ENCODE assay signal across 8 cellular contexts in genomic region chr2:204110250-204111183, GRCh38.
DNase-seq lines count a peak whose midpoint lies in the region; ATAC-seq and TF ChIP-seq lines count a peak whose summit lies in the region.

No MANE protein-coding gene starts in this region.

- intact Hi-C loops in Caco-2 (cut with micrococcal nuclease; ENCODE audit: unreplicated experiment), result no loop called here

- no peak overlapping the region for H3K4me3 Mint-ChIP-seq in Caco-2 (ENCODE audit: unreplicated experiment)

- peaks cover 4% of the 10 kb centered on the region for H3K27me3 Mint-ChIP-seq in Caco-2 (ENCODE audit: insufficient read depth, unreplicated experiment)

- CTCF ChIA-PET in Caco-2 (lab: Charles Lee), result no interaction called here

- no TSS peak for BruUV-seq in Caco-2 (replicated peaks; lab: Mats Ljungman, UMichigan)

- H3K9me3 ChIP-seq in Caco-2, result no peaks in the 10 kb centered on the region

- TF ChIP-seq CTCF in fibroblast of mammary gland (conservative IDR thresholded peaks at IDR 0.05; ENCODE audit: control insufficient read depth, insufficient read depth, low read depth, low read length) (no peak), Caco-2 (IDR thresholded peaks at IDR 0.05; ENCODE audit: insufficient read depth in 1 of 2, low read depth in 1 of 2, low read length in 1 of 2, severe bottlenecking in 1 of 2, unreplicated experiment in 1 of 2) (no peak)

- no peaks in the 10 kb centered on the region for H3K36me3 ChIP-seq in Caco-2 (ENCODE audit: control insufficient read depth, insufficient read depth, low read length)

- no peaks in the 10 kb centered on the region for H3K9me3 Mint-ChIP-seq in Caco-2 (ENCODE audit: unreplicated experiment)

- H3K4me3 ChIP-seq in fibroblast of mammary gland (ENCODE audit: control insufficient read depth, low read depth, low read length) (no peak overlapping the region), Caco-2 (ENCODE audit: low read depth, low read length) (no peak overlapping the region)

- H3K4me1 ChIP-seq in Caco-2, result no peaks in the 10 kb centered on the region

- POLR2A ChIA-PET in Caco-2 (lab: Charles Lee), result no interaction called here

- H3K27me3 ChIP-seq in Caco-2 (replicated peaks; ENCODE audit: control insufficient read depth, insufficient read depth, low read length), result no peaks in the 10 kb centered on the region

- peaks cover 26% of the 10 kb centered on the region for H3K4me1 Mint-ChIP-seq in Caco-2 (ENCODE audit: low read depth, unreplicated experiment)

- H3K27ac Mint-ChIP-seq in Caco-2 (ENCODE audit: unreplicated experiment), result no peak overlapping the region

- peaks cover 5% of the 10 kb centered on the region for H3K36me3 Mint-ChIP-seq in Caco-2 (ENCODE audit: insufficient read depth, unreplicated experiment)

- peak; percentile 97 for ATAC-seq in GM19438 (IDR thresholded peaks at IDR 0.05; ENCODE audit: low read depth, unreplicated experiment)
- ATAC-seq in HG03432 (IDR thresholded peaks at IDR 0.05; ENCODE audit: unreplicated experiment), result peak; percentile 94

- DNase-seq in activated CD4-positive, alpha-beta T cell treated with anti-CD3 and anti-CD28 coated beads, Interleukin-2, amount 50 U/mL, for 4 hours, result peak; percentile 27 to 28
- DNase-seq in fibroblast of mammary gland (ENCODE audit: low read depth), result peak; percentile 57
- DNase-seq in stimulated activated CD4-positive, alpha-beta T cell treated with anti-CD3 and anti-CD28 coated beads, TNF-alpha, amount 100 ng/mL, for 4 hours (ENCODE audit: low read depth in 3 of 3), result peak in 2 of 3 experiments; percentile 22 to 24
- no peak for DNase-seq in Caco-2
- no peak for DNase-seq in C1 segment of cervical spinal cord (lab: John Stamatoyannopoulos, UW)
- DNase-seq in H4 (ENCODE audit: low spot score), result no peak

Comparison
In these comparisons a context has a peak if more than half of its experiments do, and no peak if none do; other contexts are left out.
1. DNase-seq: peak in activated CD4-positive, alpha-beta T cell treated with anti-CD3 and anti-CD28 coated beads, Interleukin-2, amount 50 U/mL, for 4 hours (2 of 2), fibroblast of mammary gland (single experiment) and stimulated activated CD4-positive, alpha-beta T cell treated with anti-CD3 and anti-CD28 coated beads, TNF-alpha, amount 100 ng/mL, for 4 hours (2 of 3); none in Caco-2 (0 of 2), C1 segment of cervical spinal cord (0 of 14) and H4 (single experiment).